Comparison of ENCODE assay signal across 16 cellular contexts in genomic region chr9:75687359-75687953, GRCh38.
DNase-seq lines count a peak whose midpoint lies in the region; ATAC-seq and TF ChIP-seq lines count a peak whose summit lies in the region.
"Had no signal": no experiment of that assay in that cellular context is flagged by ENCODE, and none has a peak within 500 bp of the region (broad histone marks: within the 10 kb centered on the region; RNA-seq: fewer than 3 reads in every experiment).

No MANE protein-coding gene starts in this region.

- peak overlapping the region; percentile 20 for H3K27ac ChIP-seq in left ventricle myocardium inferior (replicated peaks)
- H3K27ac ChIP-seq in Karpas-422 (ENCODE audit: low read length), result peak overlapping the region; percentile 57
- H3K27ac ChIP-seq in OCI-LY7 (ENCODE audit: low read depth, low read length, poor library complexity, severe bottlenecking), result peak overlapping the region; percentile 67
- no peak overlapping the region for H3K27ac ChIP-seq in MM.1S (ENCODE audit: low read length)

- H4K20me1 ChIP-seq in Karpas-422 (ENCODE audit: insufficient read depth, low read depth, low read length), result no peaks in the 10 kb centered on the region
- H4K20me1 ChIP-seq in Loucy (ENCODE audit: insufficient read depth, low read length, poor library complexity, severe bottlenecking), result no peaks in the 10 kb centered on the region
- H4K20me1 ChIP-seq in OCI-LY7 (ENCODE audit: insufficient read depth, low read length), result no peaks in the 10 kb centered on the region
- H4K20me1 ChIP-seq in MM.1S (ENCODE audit: insufficient read depth, low read length), result no peaks in the 10 kb centered on the region

- peaks cover 16% of the 10 kb centered on the region for H3K4me1 ChIP-seq in left ventricle myocardium inferior
- peaks cover 13% of the 10 kb centered on the region for H3K4me1 ChIP-seq in Karpas-422 (ENCODE audit: low read length)
- peaks cover 10% of the 10 kb centered on the region for H3K4me1 ChIP-seq in Loucy (ENCODE audit: insufficient read depth, low read length, poor library complexity, severe bottlenecking)
- peaks cover 40% of the 10 kb centered on the region for H3K4me1 ChIP-seq in OCI-LY7 (ENCODE audit: insufficient read depth, low read length, poor library complexity, severe bottlenecking)
- H3K4me1 ChIP-seq in MM.1S (ENCODE audit: low read length), result no peaks in the 10 kb centered on the region

- POLR2A ChIA-PET in OCI-LY7 (lab: Charles Lee), result no interaction called here

- no peaks in the 10 kb centered on the region for H3F3A ChIP-seq in Loucy (ENCODE audit: low read depth)
- no peaks in the 10 kb centered on the region for H3F3A ChIP-seq in MM.1S (ENCODE audit: insufficient read depth, low read length)

- no peak overlapping the region for H3K4me2 ChIP-seq in Karpas-422 (ENCODE audit: low read depth, low read length, poor library complexity, severe bottlenecking)
- H3K4me2 ChIP-seq in Loucy (ENCODE audit: low read depth, low read length, poor library complexity, severe bottlenecking), result peak overlapping the region; percentile 6
- H3K4me2 ChIP-seq in OCI-LY7 (ENCODE audit: low read length), result peak overlapping the region; percentile 52
- no peak overlapping the region for H3K4me2 ChIP-seq in MM.1S (ENCODE audit: low read depth, low read length)
- H3K4me2 ChIP-seq: GM23338 had no signal

- H3K79me2 ChIP-seq in Karpas-422 (ENCODE audit: low read length), result no peaks in the 10 kb centered on the region
- no peaks in the 10 kb centered on the region for H3K79me2 ChIP-seq in Loucy (ENCODE audit: insufficient read depth, low read length)
- no peaks in the 10 kb centered on the region for H3K79me2 ChIP-seq in OCI-LY7 (ENCODE audit: insufficient read depth, low read depth, low read length)
- no peaks in the 10 kb centered on the region for H3K79me2 ChIP-seq in MM.1S (ENCODE audit: low read length)

- H3K36me3 ChIP-seq in left ventricle myocardium inferior (no peaks in the 10 kb centered on the region), Karpas-422 (ENCODE audit: insufficient read depth, low read length) (no peaks in the 10 kb centered on the region), Loucy (ENCODE audit: insufficient read depth, low read length) (no peaks in the 10 kb centered on the region), OCI-LY7 (ENCODE audit: insufficient read depth, low read length) (no peaks in the 10 kb centered on the region), MM.1S (replicated peaks; ENCODE audit: insufficient read depth, low read length) (no peaks in the 10 kb centered on the region)

- no peaks in the 10 kb centered on the region for H3K9me3 ChIP-seq in left ventricle myocardium inferior (replicated peaks)
- H3K9me3 ChIP-seq in Karpas-422 (ENCODE audit: low read length), result no peaks in the 10 kb centered on the region
- H3K9me3 ChIP-seq in Loucy (ENCODE audit: insufficient read depth, low read depth, low read length), result no peaks in the 10 kb centered on the region
- H3K9me3 ChIP-seq in OCI-LY7 (ENCODE audit: low read length), result peaks cover 7% of the 10 kb centered on the region; the same call in 1 of the 2 replicates
- no peaks in the 10 kb centered on the region for H3K9me3 ChIP-seq in MM.1S (replicated peaks; ENCODE audit: insufficient read depth, low read length)

- H3K27me3 ChIP-seq in left ventricle myocardium inferior (ENCODE audit: low read depth) (no peaks in the 10 kb centered on the region), Karpas-422 (ENCODE audit: low read length) (no peaks in the 10 kb centered on the region), Loucy (ENCODE audit: insufficient read depth, low read length, poor library complexity, severe bottlenecking) (no peaks in the 10 kb centered on the region), MM.1S (replicated peaks; ENCODE audit: insufficient read depth, low read length) (no peaks in the 10 kb centered on the region)

- no peak for ATAC-seq in left cardiac atrium
- ATAC-seq: GM23338, HCT116 had no signal

- H3K9me2 ChIP-seq in Karpas-422 (replicated peaks; ENCODE audit: insufficient read depth, low read length), result no peaks in the 10 kb centered on the region
- H3K9me2 ChIP-seq in Loucy (replicated peaks; ENCODE audit: low read depth, low read length), result no peaks in the 10 kb centered on the region
- H3K9me2 ChIP-seq in OCI-LY7 (ENCODE audit: insufficient read depth, low read length), result no peaks in the 10 kb centered on the region
- H3K9me2 ChIP-seq in MM.1S (replicated peaks; ENCODE audit: insufficient read depth, low read length), result no peaks in the 10 kb centered on the region

- H2AFZ ChIP-seq in Karpas-422 (ENCODE audit: low read length) (no peak overlapping the region), Loucy (ENCODE audit: low read length) (peak overlapping the region; percentile 55), OCI-LY7 (ENCODE audit: low read length) (peak overlapping the region; percentile 55; the same call in 1 of the 2 replicates), MM.1S (ENCODE audit: low read length) (no peak overlapping the region)

- H3K9ac ChIP-seq in Karpas-422 (ENCODE audit: low read length), result no peak overlapping the region
- no peak overlapping the region for H3K9ac ChIP-seq in Loucy (ENCODE audit: low read depth, low read length, poor library complexity, severe bottlenecking)
- H3K9ac ChIP-seq in MM.1S (ENCODE audit: low read length), result no peak overlapping the region

- no peak for DNase-seq in left ventricle myocardium inferior
- no peak for DNase-seq in left cardiac atrium
- DNase-seq in Karpas-422, result no peak
- DNase-seq in OCI-LY7 (ENCODE audit: low spot score), result peak; percentile 37
- no peak for DNase-seq in MM.1S
- DNase-seq: C1 segment of cervical spinal cord; Calu3; CD4-positive, alpha-beta memory T cell; COR-L47; DMS53; DMS79 treated with DMSO at 0.1 percent for 48 hours; GF-D8; H9 had no signal

- no peak for TF ChIP-seq CTCF in left ventricle myocardium inferior (IDR thresholded peaks at IDR 0.05; ENCODE audit: borderline replicate concordance)
- no peak for TF ChIP-seq CTCF in Loucy (conservative IDR thresholded peaks at IDR 0.05; ENCODE audit: low read length)
- TF ChIP-seq CTCF in OCI-LY7 (conservative IDR thresholded peaks at IDR 0.05; ENCODE audit: low read length), result no peak
- no peak for TF ChIP-seq CTCF in MM.1S (IDR thresholded peaks at IDR 0.05; ENCODE audit: low read length)

- H3K4me3 ChIP-seq in left ventricle myocardium inferior (no peak overlapping the region), Karpas-422 (ENCODE audit: low read length) (no peak overlapping the region), Loucy (ENCODE audit: low read length, poor library complexity, severe bottlenecking) (no peak overlapping the region), OCI-LY7 (ENCODE audit: low read depth, low read length, poor library complexity, severe bottlenecking) (no peak overlapping the region), MM.1S (ENCODE audit: low read length) (no peak overlapping the region)
- H3K4me3 ChIP-seq: GM23338 had no signal

- CTCF ChIA-PET in OCI-LY7 (lab: Charles Lee; ENCODE audit: unreplicated experiment), result interaction anchor here (0.5 kb wide), 1 partner anchor 714 kb away, joined by 3 read pairs; no protein-coding TSS in a partner anchor

- BruUV-seq in OCI-LY7 (replicated peaks; lab: Mats Ljungman, UMichigan), result no TSS peak

- intact Hi-C loops in left ventricle myocardium inferior (cut with micrococcal nuclease), result no loop called here
- intact Hi-C loops in left cardiac atrium (cut with DNase I), result no loop called here
- intact Hi-C loops in OCI-LY7 (cut with micrococcal nuclease; ENCODE audit: unreplicated experiment), result no loop called here

Comparison
In these comparisons a context has a peak if more than half of its experiments do, and no peak if none do; other contexts are left out.
1. H2AFZ ChIP-seq: peak in Loucy (single experiment) and OCI-LY7 (single experiment); none in Karpas-422 (single experiment) and MM.1S (single experiment).
2. H3K4me2 ChIP-seq: peak in Loucy (single experiment) and OCI-LY7 (single experiment); none in Karpas-422 (single experiment) and MM.1S (single experiment).